In the genomic region with DNA sequence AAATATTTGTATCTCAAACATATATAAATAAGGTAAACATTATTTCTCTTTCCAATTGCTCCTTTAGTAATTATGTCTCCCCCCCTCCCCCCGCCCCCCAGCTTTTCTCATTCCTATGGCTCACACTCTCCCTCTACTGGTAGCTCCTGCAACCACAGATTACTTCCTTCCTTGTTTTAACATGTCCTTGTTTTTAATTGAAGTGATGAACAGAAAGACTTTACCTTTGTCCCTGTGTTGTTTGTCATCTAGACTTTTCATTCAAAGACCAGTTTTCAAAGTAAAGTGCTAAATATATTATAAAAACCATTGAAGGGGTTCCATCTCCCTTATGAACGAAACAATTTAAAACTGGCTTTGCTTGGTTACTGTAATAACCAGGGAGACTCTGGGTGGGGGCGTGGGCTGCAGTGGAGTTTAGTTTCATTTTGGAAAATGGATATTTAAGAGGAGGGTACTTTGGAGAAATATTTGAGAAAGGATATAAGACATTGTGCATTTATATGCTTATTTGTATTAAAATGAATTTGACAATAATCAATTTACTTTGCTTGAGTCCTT, we compare ENCODE assay signal across 1 cellular context.
TF ChIP-seq lines count a peak whose summit lies in the region.

No MANE protein-coding gene starts in this region.

TF ChIP-seq in A549, 52 proteins besides CTCF, POLR2A, EP300 and RAD21 (continued from another document):
- TF ChIP-seq, protein P1, sequence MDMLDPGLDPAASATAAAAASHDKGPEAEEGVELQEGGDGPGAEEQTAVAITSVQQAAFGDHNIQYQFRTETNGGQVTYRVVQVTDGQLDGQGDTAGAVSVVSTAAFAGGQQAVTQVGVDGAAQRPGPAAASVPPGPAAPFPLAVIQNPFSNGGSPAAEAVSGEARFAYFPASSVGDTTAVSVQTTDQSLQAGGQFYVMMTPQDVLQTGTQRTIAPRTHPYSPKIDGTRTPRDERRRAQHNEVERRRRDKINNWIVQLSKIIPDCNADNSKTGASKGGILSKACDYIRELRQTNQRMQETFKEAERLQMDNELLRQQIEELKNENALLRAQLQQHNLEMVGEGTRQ (IDR thresholded peaks at IDR 0.05): no peak
- TF ChIP-seq NFE2L2 (conservative IDR thresholded peaks at IDR 0.05; ENCODE audit: low read length): no peak
- no peak for TF ChIP-seq MYC (IDR thresholded peaks at IDR 0.05; ENCODE audit: borderline replicate concordance, low read length)
- TF ChIP-seq ZSCAN20 (CRISPR knock-in tag; IDR thresholded peaks at IDR 0.05): no peak
